8 cellular contexts compared by ENCODE assay signal in the genomic region with DNA sequence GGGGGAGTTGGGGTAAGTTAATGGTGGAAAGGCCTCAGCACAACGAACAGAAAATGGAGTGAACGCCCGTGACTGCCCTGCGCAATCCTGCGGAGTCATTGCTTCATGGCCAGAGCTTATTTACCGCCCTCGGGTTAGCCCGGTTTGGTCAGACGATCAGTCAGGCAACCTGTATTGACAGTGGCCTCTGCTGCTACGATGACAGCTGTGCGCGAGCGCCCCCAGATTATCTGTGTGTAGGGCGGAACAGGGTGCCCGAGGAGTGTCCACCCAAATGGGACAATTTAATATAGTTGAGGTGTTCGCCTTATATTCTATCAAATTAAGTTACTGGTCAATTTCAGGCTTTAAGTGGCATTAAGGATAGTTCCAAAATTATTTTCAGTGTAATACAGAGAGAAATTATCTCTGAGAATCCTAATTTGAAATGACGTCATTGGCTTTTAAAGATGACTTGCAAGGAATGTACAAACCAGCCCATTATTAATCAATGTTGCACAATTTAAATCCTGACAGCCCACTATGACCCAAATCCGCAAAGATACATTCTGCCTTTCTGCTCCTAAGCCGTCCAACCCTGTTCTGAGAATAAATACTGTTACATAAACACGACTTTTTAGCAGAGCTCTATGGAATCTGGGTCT. TPM values are rescaled to one million over a fixed set of nuclear protein-coding genes. Genes with fewer than 3 reads are reported as not detected.
A peak's percentile ranks its signal among the peaks of the same experiment; 100 is the strongest.
DNase-seq lines count a peak whose midpoint lies in the region; ATAC-seq and TF ChIP-seq lines count a peak whose summit lies in the region.

No MANE protein-coding gene starts in this region.

- peak; percentile 53 for ATAC-seq in GM18517 (IDR thresholded peaks at IDR 0.05; ENCODE audit: unreplicated experiment)
- peak; percentile 46 for ATAC-seq in HG03060 (IDR thresholded peaks at IDR 0.05; ENCODE audit: low read depth, unreplicated experiment)
- peak; percentile 36 to 41 for ATAC-seq in activated T-cell treated with anti-CD3 and anti-CD28 coated beads, Interleukin-2, amount 50 U/mL, for 72 hours (replicated peaks in 1 of 2)

- no peaks in the 10 kb centered on the region for H3K9me3 Mint-ChIP-seq in activated T-cell treated with anti-CD3 and anti-CD28 coated beads, Interleukin-2, amount 50 U/mL, for 72 hours
- H3K9me3 Mint-ChIP-seq in nephron, result no peaks in the 10 kb centered on the region

- H3K4me3 ChIP-seq in AG04449 (ENCODE audit: low read depth, low read length), result peak overlapping the region; percentile 98
- H3K4me3 ChIP-seq in fibroblast of the aortic adventitia (ENCODE audit: low read depth, low read length), result peak overlapping the region; percentile 95

- H3K36me3 Mint-ChIP-seq in activated T-cell treated with anti-CD3 and anti-CD28 coated beads, Interleukin-2, amount 50 U/mL, for 72 hours (ENCODE audit: insufficient read depth in 2 of 2), result peaks cover 3 to 9% of the 10 kb centered on the region in 2 donors
- peaks cover 22% of the 10 kb centered on the region for H3K36me3 Mint-ChIP-seq in nephron (ENCODE audit: low read depth)

- TF ChIP-seq CTCF in AG04449 (IDR thresholded peaks at IDR 0.05; ENCODE audit: insufficient read depth, low read length, missing control alignments), result no peak
- no peak for TF ChIP-seq CTCF in fibroblast of the aortic adventitia (IDR thresholded peaks at IDR 0.05; ENCODE audit: insufficient read depth, low read length)
- peak in 1 of 3 experiments; percentile 17 for TF ChIP-seq CTCF in nephron (IDR thresholded peaks at IDR 0.05; ENCODE audit: unreplicated experiment in 3 of 3)

- POLR2A ChIA-PET in AG04449 (lab: Yijun Ruan, JAX), result interaction anchor here (0.6 to 1.2 kb wide), 4 partner anchors 8 to 365 kb away, joined by 3 to 4 read pairs (median 3); no protein-coding TSS in a partner anchor

- H3K4me1 Mint-ChIP-seq in activated T-cell treated with anti-CD3 and anti-CD28 coated beads, Interleukin-2, amount 50 U/mL, for 72 hours (ENCODE audit: low read depth), result peaks cover 32% of the 10 kb centered on the region
- H3K4me1 Mint-ChIP-seq in nephron, result peaks cover 18% of the 10 kb centered on the region

- no peaks in the 10 kb centered on the region for H3K27me3 Mint-ChIP-seq in activated T-cell treated with anti-CD3 and anti-CD28 coated beads, Interleukin-2, amount 50 U/mL, for 72 hours (ENCODE audit: low read depth)
- no peaks in the 10 kb centered on the region for H3K27me3 Mint-ChIP-seq in nephron (ENCODE audit: low read depth)

- CTCF ChIA-PET in AG04449 (lab: Yijun Ruan, JAX), result interaction anchor here (0.7 to 5.3 kb wide), 5 partner anchors 26 to 87 kb away, joined by 3 to 20 read pairs (median 4); partner anchors contain the start of gene IDNK

- peak overlapping the region; percentile 100 for H3K27ac Mint-ChIP-seq in activated T-cell treated with anti-CD3 and anti-CD28 coated beads, Interleukin-2, amount 50 U/mL, for 72 hours
- peak overlapping the region; percentile 97 to 99 (median 99) for H3K27ac Mint-ChIP-seq in nephron

- DNase-seq in AG04449 (ENCODE audit: low read depth, low spot score) (no peak), NOMO-1 treated with dmso at 0.1 percent for 144 hours (lab: John Stamatoyannopoulos, UW; ENCODE audit: unreplicated experiment) (peak; percentile 48), fibroblast of the aortic adventitia (ENCODE audit: low read depth) (peak; percentile 55), stromal cell of bone marrow (ENCODE audit: low read depth) (peak; percentile 27)
- peak; percentile 65 to 69 for DNase-seq in activated T-cell treated with anti-CD3 and anti-CD28 coated beads, Interleukin-2, amount 50 U/mL, for 72 hours

- peak overlapping the region; percentile 94 for H3K4me3 Mint-ChIP-seq in activated T-cell treated with anti-CD3 and anti-CD28 coated beads, Interleukin-2, amount 50 U/mL, for 72 hours
- peak overlapping the region; percentile 96 to 97 (median 96) for H3K4me3 Mint-ChIP-seq in nephron

RNA-seq across cellular contexts. Expression of gene UBQLN1, which starts 0.9 kb away (rescaled TPM):
- total RNA-seq in activated T-cell treated with anti-CD3 and anti-CD28 coated beads, Interleukin-2, amount 50 U/mL, for 72 hours, result 10 to 100 TPM; 79.0 to 80.5 TPM
- total RNA-seq in fibroblast of the aortic adventitia (ENCODE audit: low replicate concordance), result 33.2 and 112 TPM in 2 replicates
